In genomic region chrX:153925387-153925738, GRCh38 we compare ENCODE assay signal across 9 cellular contexts. TPM values are rescaled to one million over a fixed set of nuclear protein-coding genes. Genes with fewer than 3 reads are reported as not detected.
DNase-seq lines count a peak whose midpoint lies in the region; ATAC-seq and TF ChIP-seq lines count a peak whose summit lies in the region.
"Had no signal": no experiment of that assay in that cellular context is flagged by ENCODE, and none has a peak within 500 bp of the region (broad histone marks: within the 10 kb centered on the region; RNA-seq: fewer than 3 reads in every experiment).

No MANE protein-coding gene starts in this region.

- peak overlapping the region; percentile 82 for H3K9ac ChIP-seq in NT2/D1 (ENCODE audit: insufficient read length, low read depth)
- no peak overlapping the region for H3K9ac ChIP-seq in smooth muscle cell (ENCODE audit: low read depth)

- H4K20me1 ChIP-seq in smooth muscle cell (ENCODE audit: low read depth), result no peaks in the 10 kb centered on the region

- no peak for DNase-seq in NT2/D1 (ENCODE audit: low read depth, low spot score)
- DNase-seq in endothelial cell (ENCODE audit: low spot score), result no peak
- no peak for DNase-seq in smooth muscle cell (lab: John Stamatoyannopoulos, UW; ENCODE audit: unreplicated experiment)
- DNase-seq in NCI-H2227 treated with DMSO at 0.1 percent for 48 hours (lab: John Stamatoyannopoulos, UW), result no peak
- no peak for DNase-seq in CD1c-positive myeloid dendritic cell (ENCODE audit: extremely low spot score)
- DNase-seq: NCI-H748 treated with DMSO at 0.1 percent for 48 hours had no signal

- no peak overlapping the region for H2AFZ ChIP-seq in smooth muscle cell (ENCODE audit: low read depth)

- H3K4me3 ChIP-seq in NT2/D1 (ENCODE audit: insufficient read length, low read depth) (peak overlapping the region; percentile 49), smooth muscle cell (peak overlapping the region; percentile 20)

- H3K36me3 ChIP-seq in NT2/D1 (ENCODE audit: insufficient read depth, insufficient read length, low read length) (peaks cover 15% of the 10 kb centered on the region), smooth muscle cell (ENCODE audit: low read depth) (no peaks in the 10 kb centered on the region)

- H3K27me3 Mint-ChIP-seq in endothelial cell (ENCODE audit: unreplicated experiment), result peaks cover 2% of the 10 kb centered on the region

- ATAC-seq in HG03095 (IDR thresholded peaks at IDR 0.05; ENCODE audit: unreplicated experiment), result no peak

- peak overlapping the region; percentile 89 for H3K4me3 Mint-ChIP-seq in endothelial cell (ENCODE audit: unreplicated experiment)

- no peaks in the 10 kb centered on the region for H3K79me2 ChIP-seq in smooth muscle cell (ENCODE audit: low read depth)

- H3K36me3 Mint-ChIP-seq in endothelial cell (ENCODE audit: low read depth, unreplicated experiment), result peaks cover 5% of the 10 kb centered on the region

- H3K4me1 Mint-ChIP-seq in endothelial cell (ENCODE audit: unreplicated experiment), result peaks cover 17% of the 10 kb centered on the region

- 86% methylated on average over 4 of the region's 4 CpGs for WGBS in smooth muscle cell (ENCODE audit: low lambda C conversion rate)

- H3K4me2 ChIP-seq in smooth muscle cell, result peak overlapping the region; percentile 87

- TF ChIP-seq CTCF in endothelial cell (IDR thresholded peaks at IDR 0.05; ENCODE audit: unreplicated experiment) (no peak), smooth muscle cell (IDR thresholded peaks at IDR 0.05; ENCODE audit: borderline replicate concordance, insufficient read depth, poor library complexity, severe bottlenecking) (no peak)

- H3K4me1 ChIP-seq in NT2/D1 (ENCODE audit: insufficient read depth, insufficient read length), result no peaks in the 10 kb centered on the region
- H3K4me1 ChIP-seq in smooth muscle cell (ENCODE audit: low read depth), result no peaks in the 10 kb centered on the region

- TF ChIP-seq POLR2A in GM18526 (IDR thresholded peaks at IDR 0.05; ENCODE audit: extremely low read depth, insufficient read length), result peak; percentile 95

- H3K27me3 ChIP-seq in NT2/D1 (ENCODE audit: insufficient read depth, insufficient read length), result no peaks in the 10 kb centered on the region
- H3K27me3 ChIP-seq in smooth muscle cell (ENCODE audit: low read depth), result no peaks in the 10 kb centered on the region

- no peaks in the 10 kb centered on the region for H3F3A ChIP-seq in smooth muscle cell (ENCODE audit: low read depth)

- no peak overlapping the region for H3K27ac ChIP-seq in smooth muscle cell (ENCODE audit: low read depth)

- no peak overlapping the region for H3K27ac Mint-ChIP-seq in endothelial cell (ENCODE audit: unreplicated experiment)

- no peaks in the 10 kb centered on the region for H3K9me3 Mint-ChIP-seq in endothelial cell (ENCODE audit: unreplicated experiment)

- no peaks in the 10 kb centered on the region for H3K9me3 ChIP-seq in NT2/D1 (ENCODE audit: insufficient read depth, low read length)
- H3K9me3 ChIP-seq in smooth muscle cell (replicated peaks; ENCODE audit: low read depth), result no peaks in the 10 kb centered on the region

RNA-seq across cellular contexts. Expression of gene ARHGAP4, which starts 0.7 kb away (rescaled TPM):
- total RNA-seq in endothelial cell (ENCODE audit: unreplicated experiment) (72.2 TPM), smooth muscle cell (7.6 and 10.9 TPM in 2 replicates)
- 11.5 and 15.5 TPM in 2 replicates for polyA plus RNA-seq in smooth muscle cell

RNA-seq across cellular contexts. Expression of gene NAA10, which starts 9.5 kb away (rescaled TPM):
- 85.5 TPM for total RNA-seq in endothelial cell (ENCODE audit: unreplicated experiment)
- total RNA-seq in smooth muscle cell, result 80.1 and 81.2 TPM in 2 replicates
- polyA plus RNA-seq in smooth muscle cell, result 124 and 149 TPM in 2 replicates

RNA-seq across cellular contexts. Expression of gene RENBP, which starts 19.1 kb away (rescaled TPM):
- total RNA-seq in endothelial cell (ENCODE audit: unreplicated experiment) (19.3 TPM), smooth muscle cell (not detected in 2 replicates)
- 0.11 and 0.43 TPM in 2 replicates for polyA plus RNA-seq in smooth muscle cell

RNA-seq across cellular contexts. Expression of gene AVPR2, which starts 20.9 kb away (rescaled TPM):
- total RNA-seq in endothelial cell (ENCODE audit: unreplicated experiment) (0.77 TPM), smooth muscle cell (not detected in 2 replicates)
- polyA plus RNA-seq in smooth muscle cell, result not detected in 2 replicates
- total RNA-seq: fibroblast of villous mesenchyme had no signal

RNA-seq across cellular contexts. Expression of gene L1CAM, which starts 39.4 kb away (rescaled TPM):
- total RNA-seq in endothelial cell (ENCODE audit: unreplicated experiment), result 0.31 TPM
- total RNA-seq in smooth muscle cell, result 27.2 and 38.6 TPM in 2 replicates
- polyA plus RNA-seq in smooth muscle cell, result 61.1 and 68.7 TPM in 2 replicates

Comparison
In these comparisons a context has a peak if more than half of its experiments do, and no peak if none do; other contexts are left out.
1. RNA of gene RENBP, which starts 19.1 kb away (total RNA-seq): 19.3 TPM in endothelial cell (single experiment); not detected in smooth muscle cell; every median in the first group is over 10 times any median in the second.